24 cellular contexts compared by ENCODE assay signal in the genomic region with DNA sequence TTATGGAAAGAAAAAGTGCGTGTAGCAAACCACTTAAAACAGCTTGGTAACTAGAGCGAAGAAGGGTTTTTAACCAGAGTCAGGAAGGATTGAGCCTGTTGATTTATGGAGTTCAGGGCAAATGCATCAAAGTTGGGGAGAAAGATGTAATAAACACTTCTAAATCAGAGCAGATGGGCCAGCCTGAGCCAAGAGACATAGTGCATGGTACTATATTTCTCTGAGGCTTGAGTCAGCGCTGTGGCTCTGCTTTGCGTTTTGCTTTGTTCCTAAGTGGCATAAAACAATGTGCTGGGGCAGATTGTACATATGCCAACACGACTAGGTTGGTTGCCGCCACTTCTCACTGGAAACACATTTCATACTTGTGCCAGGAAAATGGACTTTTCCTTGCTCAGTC.
DNase-seq lines count a peak whose midpoint lies in the region; FAIRE-seq and TF ChIP-seq lines count a peak whose summit lies in the region.
"Had no signal": no experiment of that assay in that cellular context is flagged by ENCODE, and none has a peak within 500 bp of the region (broad histone marks: within the 10 kb centered on the region; RNA-seq: fewer than 3 reads in every experiment).

No MANE protein-coding gene starts in this region.

- FAIRE-seq in HTR-8/SVneo (lab: Jason Lieb, UNC) = peak; percentile 23
- FAIRE-seq: RCC 7860, small intestine had no signal

- TF ChIP-seq CTCF in AG10803 (conservative IDR thresholded peaks at IDR 0.05; ENCODE audit: low read length) = no peak

- H3K4me3 ChIP-seq in AG10803 (ENCODE audit: low read length) (no peak overlapping the region), rectal smooth muscle tissue (ENCODE audit: low read length) (no peak overlapping the region)
- H3K4me3 ChIP-seq: breast epithelium, GM23338, SJCRH30 had no signal

- H3K27me3 ChIP-seq in rectal smooth muscle tissue (ENCODE audit: control insufficient read depth, insufficient read depth, low read length) = no peaks in the 10 kb centered on the region
- H3K27me3 ChIP-seq: breast epithelium, neutrophil, SJCRH30 had no signal

- H3K27ac ChIP-seq in rectal smooth muscle tissue (ENCODE audit: low read depth, low read length) = peak overlapping the region; percentile 15
- H3K27ac ChIP-seq: breast epithelium, neutrophil, SJCRH30 had no signal

- H3K4me1 ChIP-seq in rectal smooth muscle tissue (ENCODE audit: control insufficient read depth, insufficient read depth, low read length) = peaks cover 4% of the 10 kb centered on the region
- H3K4me1 ChIP-seq: breast epithelium had no signal

- H3K36me3 ChIP-seq in rectal smooth muscle tissue (ENCODE audit: control insufficient read depth, insufficient read depth, low read length) = no peaks in the 10 kb centered on the region
- H3K36me3 ChIP-seq: breast epithelium, neutrophil had no signal

- H3K9ac ChIP-seq in rectal smooth muscle tissue (ENCODE audit: low read length) = no peak overlapping the region

- DNase-seq in AG10803 (ENCODE audit: low read depth) = peak; percentile 89
- no peak for DNase-seq in HTR-8/SVneo (ENCODE audit: insufficient read length, low spot score)
- DNase-seq in fibroblast of peridontal ligament (ENCODE audit: extremely low read depth) = peak; percentile 79
- no peak for DNase-seq in pons (ENCODE audit: low spot score)
- DNase-seq in stimulated activated CD4-positive, alpha-beta T cell treated with anti-CD3 and anti-CD28 coated beads, Interleukin-2, amount 100 ng/mL, for 24 hours = no peak
- DNase-seq in NCI-H2196 (lab: John Stamatoyannopoulos, UW; ENCODE audit: unreplicated experiment) = no peak
- DNase-seq in activated naive CD4-positive, alpha-beta T cell treated with Interleukin-2 at 50 U/mL for 16 hours = no peak
- DNase-seq: ACHN; activated CD8-positive, alpha-beta T cell treated with anti-CD3 and anti-CD28 coated beads, Interleukin-2, amount 10 ng/mL, durations not matched to agents 7 days and 5 days; activated gamma-delta T cell; CD4-positive, alpha-beta T cell; effector memory CD8-positive, alpha-beta T cell; kidney glomerular epithelial cell; NCI-H2081 treated with DMSO at 0.1 percent for 48 hours; NCI-H526; SJCRH30; small intestine; substantia nigra; T-helper 17 cell had no signal

Comparison
In these comparisons a context has a peak if more than half of its experiments do, and no peak if none do; other contexts are left out.
1. DNase-seq: peak in AG10803 (single experiment) and fibroblast of peridontal ligament (single experiment); none in HTR-8/SVneo (single experiment), pons (single experiment), stimulated activated CD4-positive, alpha-beta T cell treated with anti-CD3 and anti-CD28 coated beads, Interleukin-2, amount 100 ng/mL, for 24 hours (0 of 2), NCI-H2196 (single experiment) and activated naive CD4-positive, alpha-beta T cell treated with Interleukin-2 at 50 U/mL for 16 hours (single experiment).